In the genomic region with DNA sequence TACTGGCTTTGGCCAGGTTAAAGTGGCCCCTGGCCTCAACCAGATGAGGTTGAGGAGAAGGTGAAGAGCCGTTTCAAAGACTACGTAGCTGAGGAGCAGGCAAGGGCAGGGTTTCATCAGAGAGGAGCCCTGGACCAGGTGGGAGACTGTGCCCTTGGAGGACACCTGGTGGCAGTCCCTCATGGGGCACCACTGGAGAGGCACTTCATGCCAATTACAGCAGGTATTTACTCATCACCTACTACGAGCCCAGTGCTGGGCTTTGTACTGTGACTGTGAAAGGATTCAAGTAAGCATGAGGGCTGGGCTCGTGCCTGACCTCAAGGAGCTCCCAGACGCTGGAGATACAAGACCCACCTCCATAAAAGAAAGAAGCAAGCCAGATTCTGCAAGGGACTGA, we compare ENCODE assay signal across 8 cellular contexts. TPM values are rescaled to one million over a fixed set of nuclear protein-coding genes. Genes with fewer than 3 reads are reported as not detected.
A peak's percentile ranks its signal among the peaks of the same experiment; 100 is the strongest.
DNase-seq lines count a peak whose midpoint lies in the region; ATAC-seq and TF ChIP-seq lines count a peak whose summit lies in the region.

No MANE protein-coding gene starts in this region.

- no peak overlapping the region for H3K4me3 Mint-ChIP-seq in T-cell

- H3K4me2 ChIP-seq in mammary epithelial cell (ENCODE audit: insufficient read depth, low read depth, low read length) = no peak overlapping the region

- TF ChIP-seq CTCF in GM13976 (IDR thresholded peaks at IDR 0.05; ENCODE audit: borderline replicate concordance, control extremely low read depth, extremely low read depth, insufficient read depth, missing control alignments) (peak; percentile 11), mammary epithelial cell (conservative IDR thresholded peaks at IDR 0.05 in 1 of 2, IDR thresholded peaks at IDR 0.05 in 1 of 2; ENCODE audit: extremely low read depth in 1 of 2, insufficient read depth in 1 of 2, low read depth in 1 of 2, low read length in 2 of 2) (peak; percentile 25 to 49)

- H3K9ac ChIP-seq in mammary epithelial cell (ENCODE audit: insufficient read depth, low read length) = no peak overlapping the region

- WGBS in mammary epithelial cell (ENCODE audit: low coverage, missing lambda C conversion rate) = 68% methylated on average over 3 of the region's 5 CpGs

- in situ Hi-C loops in GM13976 (cut with MboI; ENCODE audit: low sequenced_read_pairs, unreplicated experiment) = no loop called here
- in situ Hi-C loops in mammary epithelial cell (cut with MboI; ENCODE audit: low sequenced_read_pairs in 2 of 2) = no loop called here

- H3K27ac Mint-ChIP-seq in T-cell = peak overlapping the region in 1 of 2 donors; percentile 57

- no peaks in the 10 kb centered on the region for H3K27me3 ChIP-seq in mammary epithelial cell (ENCODE audit: insufficient read depth, low read length)

- no peaks in the 10 kb centered on the region for H3K9me3 ChIP-seq in mammary epithelial cell (replicated peaks; ENCODE audit: insufficient read depth, low read length)

- no peaks in the 10 kb centered on the region for H3K27me3 Mint-ChIP-seq in T-cell

- BruUV-seq in mammary epithelial cell (replicated peaks; lab: Mats Ljungman, UMichigan) = no TSS peak

- no peak overlapping the region for H3K4me3 ChIP-seq in mammary epithelial cell (replicated peaks in 1 of 3; ENCODE audit: insufficient read depth in 1 of 3, low read depth in 2 of 3, low read length in 3 of 3)

- no peaks in the 10 kb centered on the region for H3K9me3 Mint-ChIP-seq in T-cell

- ATAC-seq in T-cell (replicated peaks in 1 of 4) (peak; percentile 65 to 76 (median 72)), HG03571 (IDR thresholded peaks at IDR 0.05; ENCODE audit: unreplicated experiment) (no peak)

- H4K20me1 ChIP-seq in mammary epithelial cell (ENCODE audit: insufficient read depth, low read length) = no peaks in the 10 kb centered on the region

- CTCF ChIA-PET in T-cell (lab: Charles Lee) = interaction anchor here (0.6 to 1.4 kb wide), 9 partner anchors 17 to 898 kb away, joined by 3 to 5 read pairs (median 3); no protein-coding TSS in a partner anchor
- CTCF ChIA-PET in mammary epithelial cell (lab: Charles Lee; ENCODE audit: low non-redundant PET) = no interaction called here

- peaks cover 24 to 37% (median 34%) of the 10 kb centered on the region in 3 donors for H3K4me1 Mint-ChIP-seq in T-cell

- H3K36me3 ChIP-seq in mammary epithelial cell (ENCODE audit: insufficient read depth, low read length) = no peaks in the 10 kb centered on the region

- H3K27ac ChIP-seq in mammary epithelial cell (ENCODE audit: insufficient read depth, low read depth, low read length) = no peak overlapping the region

- no peaks in the 10 kb centered on the region for H3K36me3 Mint-ChIP-seq in T-cell

- no peak overlapping the region for H2AFZ ChIP-seq in mammary epithelial cell (ENCODE audit: low read depth, low read length)

- dilution Hi-C loops in mammary epithelial cell (cut with HindIII; ENCODE audit: low sequenced_read_pairs) = no loop called here

- DNase-seq in GM13976 (ENCODE audit: low spot score) (no peak), T-cell (peak in 32 of 34 experiments; percentile 20 to 60 (median 44)), mammary epithelial cell (no peak), DMS79 treated with DMSO at 0.1 percent for 48 hours (lab: John Stamatoyannopoulos, UW) (no peak), H4 (ENCODE audit: low spot score) (no peak), retina (no peak)
- DNase-seq in stimulated activated CD4-positive, alpha-beta T cell treated with anti-CD3 and anti-CD28 coated beads, Interleukin-1b, Interleukin-23, amount 100 ng/mL, for 4 hours (ENCODE audit: low read depth in 2 of 2) = peak; percentile 24 to 34

- H3K79me2 ChIP-seq in mammary epithelial cell (ENCODE audit: insufficient read depth, low read length) = no peaks in the 10 kb centered on the region

- POLR2A ChIA-PET in T-cell (lab: Charles Lee) = interaction anchor here in 1 of 2 donors (0.6 kb wide), 1 partner anchor 103 kb away, joined by 3 read pairs; no protein-coding TSS in a partner anchor

- intact Hi-C loops in mammary epithelial cell (cut with micrococcal nuclease) = loop anchor here (1.0 kb wide), 2 partner anchors 136 to 237 kb away; no protein-coding TSS in a partner anchor

- no peaks in the 10 kb centered on the region for H3K4me1 ChIP-seq in mammary epithelial cell (ENCODE audit: insufficient read depth, low read length)

RNA-seq across cellular contexts. Expression of gene SMAD7, which starts 37.6 kb away (rescaled TPM):
- total RNA-seq in T-cell (100 to 1,000 TPM in 1 of 5 donors, 10 to 100 TPM in 4; 28.5 to 138 (median 57.7) TPM), mammary epithelial cell (10 to 100 TPM; 15.7 to 20.0 TPM)
- polyA plus RNA-seq in mammary epithelial cell = 8.2 TPM
- polyA minus RNA-seq in mammary epithelial cell = 53.8 TPM
- total RNA-seq in H4 (2014; rRNA removed; shearing (Covaris generic)) = 6.9 and 10.1 TPM in 2 replicates

Comparison
In these comparisons a context has a peak if more than half of its experiments do, and no peak if none do; other contexts are left out.
1. DNase-seq: peak in T-cell (32 of 34) and stimulated activated CD4-positive, alpha-beta T cell treated with anti-CD3 and anti-CD28 coated beads, Interleukin-1b, Interleukin-23, amount 100 ng/mL, for 4 hours (2 of 2); none in GM13976 (single experiment), mammary epithelial cell (single experiment), DMS79 treated with DMSO at 0.1 percent for 48 hours (single experiment), H4 (single experiment) and retina (single experiment).